8 cellular contexts compared by ENCODE assay signal in the genomic region with DNA sequence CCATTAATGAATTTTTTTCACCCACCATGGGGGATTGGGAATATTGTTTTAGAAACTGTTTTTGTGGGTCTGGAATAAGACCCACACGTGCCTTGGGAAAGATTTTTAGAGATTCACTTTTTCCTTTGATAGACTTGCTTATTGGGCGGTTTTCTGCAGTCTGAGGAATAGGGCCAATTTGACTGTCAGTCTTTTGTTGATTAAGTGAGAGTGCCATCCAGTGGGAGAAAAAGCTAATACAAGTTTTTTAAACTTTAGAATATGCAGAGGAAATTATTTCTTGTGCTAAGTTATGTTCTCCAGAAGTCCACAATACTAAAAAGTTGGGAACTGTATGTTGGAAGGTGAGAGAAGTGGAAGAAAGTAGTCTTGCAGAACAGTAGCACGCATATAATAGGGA. TPM values are rescaled to one million over a fixed set of nuclear protein-coding genes. Genes with fewer than 3 reads are reported as not detected.
DNase-seq lines count a peak whose midpoint lies in the region; ATAC-seq and TF ChIP-seq lines count a peak whose summit lies in the region.

No MANE protein-coding gene starts in this region.

- peak; percentile 31 for DNase-seq in COLO829 (ENCODE audit: low spot score)
- peak; percentile 30 for DNase-seq in HT1080 (ENCODE audit: low read depth)
- peak; percentile 35 for DNase-seq in left kidney (ENCODE audit: low read depth, low spot score)
- no peak for DNase-seq in SHP77 (lab: John Stamatoyannopoulos, UW)
- DNase-seq in NCI-H1092 treated with DMSO at 0.1 percent for 48 hours (lab: John Stamatoyannopoulos, UW): no peak
- no peak for DNase-seq in activated CD8-positive, alpha-beta memory T cell treated with anti-CD3 and anti-CD28 coated beads, Interleukin-2, amount 50 U/mL, for 4 hours

- no peak for ATAC-seq in HG02973 (IDR thresholded peaks at IDR 0.05; ENCODE audit: unreplicated experiment)

- peak; percentile 14; the same call in 1 of the 2 replicates for TF ChIP-seq CTCF in WI38 (IDR thresholded peaks at IDR 0.05; ENCODE audit: low read depth, low read length)

- no peak overlapping the region for H3K4me3 ChIP-seq in WI38 (ENCODE audit: low read depth, low read length)

RNA-seq across cellular contexts. Expression of gene PRMT3, which starts 56.1 kb away (rescaled TPM):
- 37.0 and 37.8 TPM in 2 replicates for total RNA-seq in HT1080 (2014; rRNA removed; shearing (Covaris generic))
- polyA plus RNA-seq in HT1080 (2015; cell fraction: cytosol; rRNA removed): 37.9 and 43.9 TPM in 2 replicates
- 43.5 and 44.3 TPM in 2 replicates for polyA plus RNA-seq in HT1080 (2015; cell fraction: nucleus; rRNA removed)

Comparison
In these comparisons a context has a peak if more than half of its experiments do, and no peak if none do; other contexts are left out.
1. DNase-seq: peak in COLO829 (single experiment), HT1080 (single experiment) and left kidney (single experiment); none in SHP77 (0 of 2), NCI-H1092 treated with DMSO at 0.1 percent for 48 hours (single experiment) and activated CD8-positive, alpha-beta memory T cell treated with anti-CD3 and anti-CD28 coated beads, Interleukin-2, amount 50 U/mL, for 4 hours (single experiment).